In the genomic region with DNA sequence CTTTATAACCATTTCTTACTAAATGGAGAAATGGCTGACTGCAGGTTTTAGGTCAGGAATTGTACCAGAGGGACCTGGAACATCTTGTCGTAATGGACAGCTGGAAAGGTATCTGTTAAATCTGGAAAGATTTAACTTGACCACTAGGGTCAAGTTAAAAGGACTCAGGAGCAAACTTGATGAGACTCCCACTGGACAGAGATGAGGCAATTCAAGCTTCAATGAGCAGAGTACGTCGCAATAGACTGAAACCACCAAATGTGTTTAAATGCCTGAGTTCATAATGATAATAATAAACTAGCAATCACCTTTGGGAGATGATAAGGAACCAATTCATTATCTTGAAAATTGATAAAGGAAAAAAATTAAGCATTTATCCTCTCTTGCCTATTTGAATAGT, we compare ENCODE assay signal across 24 cellular contexts. TPM values are rescaled to one million over a fixed set of nuclear protein-coding genes. Genes with fewer than 3 reads are reported as not detected.
DNase-seq lines count a peak whose midpoint lies in the region; ATAC-seq and TF ChIP-seq lines count a peak whose summit lies in the region.
"Had no signal": no experiment of that assay in that cellular context is flagged by ENCODE, and none has a peak within 500 bp of the region (broad histone marks: within the 10 kb centered on the region; RNA-seq: fewer than 3 reads in every experiment).

No MANE protein-coding gene starts in this region.

- H3K9me3 ChIP-seq in endodermal cell (ENCODE audit: control insufficient read depth, low read length) = no peaks in the 10 kb centered on the region
- H3K9me3 ChIP-seq: MG63, SK-N-SH had no signal

- H3K9me3 Mint-ChIP-seq in endodermal cell (peaks cover 5% of the 10 kb centered on the region), natural killer cell (no peaks in the 10 kb centered on the region)
- H3K9me3 Mint-ChIP-seq: CD4-positive, alpha-beta T cell had no signal

- no peak overlapping the region for H3K9ac ChIP-seq in endodermal cell (ENCODE audit: extremely low read depth, low read length, poor library complexity, severe bottlenecking)
- H3K9ac ChIP-seq: BLaER1 treated with 17β-estradiol and CSF1 and Interleukin-3, amounts not matched to agents 10 nM and 100 nM; GM23248; SK-N-SH had no signal

- H3K27me3 Mint-ChIP-seq in endodermal cell (ENCODE audit: insufficient read depth) (no peaks in the 10 kb centered on the region), natural killer cell (ENCODE audit: low read depth in 2 of 2) (peaks cover 17 to 24% of the 10 kb centered on the region in 2 donors)
- H3K27me3 Mint-ChIP-seq: CD4-positive, alpha-beta T cell had no signal

- H3K27me3 ChIP-seq in endodermal cell (ENCODE audit: control insufficient read depth, insufficient read depth, low read length, poor library complexity, severe bottlenecking) = no peaks in the 10 kb centered on the region
- H3K27me3 ChIP-seq: BLaER1 treated with 17β-estradiol and CSF1 and Interleukin-3, amounts not matched to agents 10 nM and 100 nM; MG63 had no signal

- WGBS in endodermal cell (ENCODE audit: insufficient coverage in 1 of 2, insufficient read length in 1 of 2), 2 experiments = 93 to 98% methylated on average over 3 of the region's 3 CpGs

- no peak for TF ChIP-seq CTCF in NB4 (IDR thresholded peaks at IDR 0.05; ENCODE audit: low read depth, low read length)
- TF ChIP-seq CTCF in endodermal cell (conservative IDR thresholded peaks at IDR 0.05) = peak; percentile 40
- no peak for TF ChIP-seq CTCF in natural killer cell (IDR thresholded peaks at IDR 0.05)

- peaks cover 51% of the 10 kb centered on the region for H3K36me3 Mint-ChIP-seq in endodermal cell (ENCODE audit: low read depth)
- no peaks in the 10 kb centered on the region for H3K36me3 Mint-ChIP-seq in natural killer cell

- DNase-seq in NOMO-1 treated with DMSO at 0.1 percent for 48 hours (lab: John Stamatoyannopoulos, UW; ENCODE audit: unreplicated experiment) (peak; percentile 20), NOMO-1 treated with dmso at 0.1 percent for 144 hours (lab: John Stamatoyannopoulos, UW; ENCODE audit: unreplicated experiment) (no peak), NB4 (ENCODE audit: low read depth) (peak; percentile 33), endodermal cell (no peak), Ammon's horn (ENCODE audit: low spot score) (no peak), natural killer cell (no peak)
- DNase-seq: 8988T; CD4-positive, alpha-beta T cell; GM23248; H7; KBM-7; MG63; NCI-H1105; NCI-H146; NCI-H1930; NCI-H446 treated with DMSO at 0.1 percent for 48 hours; NCI-H526; NCI-H82; SHP77 treated with DMSO at 0.1 percent for 48 hours; SK-N-SH had no signal

- H3K27ac ChIP-seq in endodermal cell (ENCODE audit: low read depth, low read length) = no peak overlapping the region
- H3K27ac ChIP-seq: GM23248 had no signal

- H3K27ac Mint-ChIP-seq in endodermal cell (no peak overlapping the region), natural killer cell (no peak overlapping the region)
- H3K27ac Mint-ChIP-seq: CD4-positive, alpha-beta T cell had no signal

- peaks cover 15% of the 10 kb centered on the region for H3K4me1 Mint-ChIP-seq in endodermal cell
- no peaks in the 10 kb centered on the region for H3K4me1 Mint-ChIP-seq in natural killer cell

- H3K36me3 ChIP-seq in endodermal cell (ENCODE audit: control insufficient read depth, insufficient read depth, low read length) = peaks cover 5% of the 10 kb centered on the region
- H3K36me3 ChIP-seq: MG63 had no signal

- H3K4me1 ChIP-seq in endodermal cell (ENCODE audit: control insufficient read depth, insufficient read depth, low read length) = no peaks in the 10 kb centered on the region

- no peak for ATAC-seq in natural killer cell
- ATAC-seq in HG03280 (IDR thresholded peaks at IDR 0.05; ENCODE audit: unreplicated experiment) = no peak
- ATAC-seq: Panc1 had no signal

- H3K4me3 Mint-ChIP-seq in endodermal cell (no peak overlapping the region), natural killer cell (no peak overlapping the region)
- H3K4me3 Mint-ChIP-seq: CD4-positive, alpha-beta T cell had no signal

- TF ChIP-seq POLR2A in NB4 (IDR thresholded peaks at IDR 0.05; ENCODE audit: extremely low read depth, insufficient read length) = no peak

- intact Hi-C loops in natural killer cell (cut with micrococcal nuclease) = no loop called here

- H3K4me3 ChIP-seq in NB4 (ENCODE audit: low read depth, low read length) = no peak overlapping the region
- H3K4me3 ChIP-seq in endodermal cell (ENCODE audit: low read length) = no peak overlapping the region
- H3K4me3 ChIP-seq: BLaER1 treated with 17β-estradiol and CSF1 and Interleukin-3, amounts not matched to agents 10 nM and 100 nM; GM23248; MG63 had no signal

RNA-seq across cellular contexts. Expression of a gene that starts 8.7 kb away (rescaled TPM):
- total RNA-seq in endodermal cell = 10 to 100 TPM; 12.1 to 13.0 TPM
- 1.1 TPM for polyA plus RNA-seq in endodermal cell (2013, experiment 1 of 2)
- polyA plus RNA-seq in endodermal cell (2013, experiment 2 of 2) = 1.2 TPM
- 1 to 10 TPM in 1 of 3 donors, under 1 TPM in 2; 0.07 to 2.5 (median 0.19) TPM for total RNA-seq in natural killer cell
- total RNA-seq: GM23248 had no signal
- polyA plus RNA-seq: GM23248 had no signal

RNA-seq across cellular contexts. Expression of a gene that starts 35.5 kb away (rescaled TPM):
- total RNA-seq in endodermal cell (not detected), natural killer cell (not detected)
- not detected for polyA plus RNA-seq in endodermal cell (2013, experiment 1 of 2)
- not detected for polyA plus RNA-seq in endodermal cell (2013, experiment 2 of 2)
- total RNA-seq: CD4-positive, alpha-beta T cell; GM23248; OCI-LY7 had no signal

Comparison
In these comparisons a context has a peak if more than half of its experiments do, and no peak if none do; other contexts are left out.
1. DNase-seq: peak in NOMO-1 treated with DMSO at 0.1 percent for 48 hours (single experiment) and NB4 (single experiment); none in NOMO-1 treated with dmso at 0.1 percent for 144 hours (single experiment), endodermal cell (single experiment), Ammon's horn (single experiment) and natural killer cell (single experiment).